In the genomic region with DNA sequence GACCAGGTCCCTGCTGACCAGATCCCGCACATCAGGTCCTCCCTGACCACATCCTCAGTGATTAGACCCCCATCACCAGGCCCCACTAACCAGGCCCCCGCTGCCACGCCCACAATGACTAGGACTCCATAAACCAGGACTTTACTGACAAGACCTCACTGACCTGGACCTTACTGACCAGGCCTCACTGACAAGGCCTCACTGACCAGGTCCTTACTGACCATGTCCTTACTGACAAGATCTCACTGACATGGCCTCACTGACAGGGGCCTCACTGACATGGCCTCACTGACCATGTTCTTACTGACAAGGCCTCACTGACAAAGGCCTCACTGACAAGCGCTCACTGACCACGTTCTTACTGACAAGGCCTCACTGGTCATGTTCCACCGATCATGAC, we compare ENCODE assay signal across 30 cellular contexts.
"Had no signal": no experiment of that assay in that cellular context is flagged by ENCODE, and none has a peak within 500 bp of the region (broad histone marks: within the 10 kb centered on the region; RNA-seq: fewer than 3 reads in every experiment).

No MANE protein-coding gene starts in this region.

- H3K36me3 Mint-ChIP-seq: activated CD4-positive, alpha-beta memory T cell treated with anti-CD3 and anti-CD28 coated beads for 36 hours; activated naive CD4-positive, alpha-beta T cell treated with anti-CD3 and anti-CD28 coated beads, Interleukin-2, amount 10 ng/mL, durations not matched to agents 7 days and 5 days; activated naive CD4-positive, alpha-beta T cell treated with anti-CD3 and anti-CD28 coated beads, Interleukin-2, amount 50 U/mL, for 24 hours; activated naive CD8-positive, alpha-beta T cell; activated naive CD8-positive, alpha-beta T cell treated with anti-CD3 and anti-CD28 coated beads, Interleukin-2, amount 10 ng/mL, durations not matched to agents 7 days and 5 days; brain had no signal

- H3K36me3 ChIP-seq: ascending aorta had no signal

- DNase-seq: activated B cell treated with CpG ODN at 0.5 μM for 24 hours; activated CD4-positive, alpha-beta memory T cell treated with anti-CD3 and anti-CD28 coated beads for 36 hours; activated CD4-positive, alpha-beta T cell treated with anti-CD3 and anti-CD28 coated beads for 4 hours; activated CD4-positive, alpha-beta T cell treated with anti-CD3 and anti-CD28 coated beads, Interleukin-2, amount 10 ng/mL, durations not matched to agents 24 days and 14 days; activated CD4-positive, alpha-beta T cell treated with anti-CD3 and anti-CD28 coated beads, Interleukin-2, amount 50 U/mL, for 1 hour; activated CD4-positive, alpha-beta T cell treated with anti-CD3 and anti-CD28 coated beads, Interleukin-2, amount 50 U/mL, for 4 hours; activated CD4-positive, CD25-positive, alpha-beta regulatory T cell treated with anti-CD3 and anti-CD28 coated beads, Interleukin-2, amount 50 U/mL, for 72 hours; activated CD8-positive, alpha-beta memory T cell treated with anti-CD3 and anti-CD28 coated beads, Interleukin-2, amount 50 U/mL, for 4 hours; activated effector memory CD4-positive, alpha-beta T cell treated with Interleukin-2 at 50 U/mL for 16 hours; activated gamma-delta T cell; activated naive CD4-positive, alpha-beta T cell treated with anti-CD3 and anti-CD28 coated beads, Interleukin-2, amount 10 ng/mL, durations not matched to agents 7 days and 5 days; activated naive CD4-positive, alpha-beta T cell treated with Interleukin-2 at 50 U/mL for 16 hours; activated naive CD8-positive, alpha-beta T cell treated with anti-CD3 and anti-CD28 coated beads, Interleukin-2, amount 10 ng/mL, durations not matched to agents 7 days and 5 days; activated naive CD8-positive, alpha-beta T cell treated with anti-CD3 and anti-CD28 coated beads, Interleukin-2, amount 50 U/mL, for 24 hours; activated T-cell treated with anti-CD3 and anti-CD28 coated beads for 4 hours; activated T-cell treated with anti-CD3 and anti-CD28 coated beads, Interleukin-2, amount 50 U/mL, for 1 hour; activated T-cell treated with anti-CD3 and anti-CD28 coated beads, Interleukin-2, amount 50 U/mL, for 4 hours; activated T-cell treated with anti-CD3 and anti-CD28 coated beads, Interleukin-2, amount 50 U/mL, for 72 hours; amygdala; anterior cingulate cortex; central memory CD4-positive, alpha-beta T cell; T-helper 1 cell had no signal

- H3K4me3 ChIP-seq: ascending aorta had no signal

- H3K4me3 Mint-ChIP-seq: activated B cell treated with CpG ODN at 0.5 μM for 24 hours; activated CD4-positive, alpha-beta memory T cell treated with anti-CD3 and anti-CD28 coated beads for 36 hours; activated CD4-positive, alpha-beta T cell treated with anti-CD3 and anti-CD28 coated beads, Interleukin-2, amount 10 ng/mL, durations not matched to agents 24 days and 14 days; activated CD8-positive, alpha-beta T cell treated with anti-CD3 and anti-CD28 coated beads for 36 hours; activated naive CD4-positive, alpha-beta T cell treated with anti-CD3 and anti-CD28 coated beads, Interleukin-2, amount 10 ng/mL, durations not matched to agents 7 days and 5 days; activated naive CD4-positive, alpha-beta T cell treated with anti-CD3 and anti-CD28 coated beads, Interleukin-2, amount 50 U/mL, for 24 hours; activated naive CD8-positive, alpha-beta T cell; activated naive CD8-positive, alpha-beta T cell treated with anti-CD3 and anti-CD28 coated beads, Interleukin-2, amount 10 ng/mL, durations not matched to agents 7 days and 5 days; activated naive CD8-positive, alpha-beta T cell treated with anti-CD3 and anti-CD28 coated beads, Interleukin-2, amount 50 U/mL, for 24 hours; activated T-cell treated with anti-CD3 and anti-CD28 coated beads, Interleukin-2, amount 50 U/mL, for 4 hours; activated T-cell treated with anti-CD3 and anti-CD28 coated beads, Interleukin-2, amount 50 U/mL, for 72 hours; brain; T-helper 1 cell treated with Interleukin-12 subunit alpha and Interleukin-12 subunit beta and Interleukin-4 antibody, amounts not matched to agents 30 μg/mL and 1 μg/mL, for 36 hours had no signal

- H3K27me3 Mint-ChIP-seq: activated CD4-positive, alpha-beta memory T cell treated with anti-CD3 and anti-CD28 coated beads for 36 hours; activated CD4-positive, alpha-beta T cell treated with anti-CD3 and anti-CD28 coated beads, Interleukin-2, amount 10 ng/mL, durations not matched to agents 24 days and 14 days; activated naive CD4-positive, alpha-beta T cell treated with anti-CD3 and anti-CD28 coated beads, Interleukin-2, amount 10 ng/mL, durations not matched to agents 7 days and 5 days; activated naive CD4-positive, alpha-beta T cell treated with anti-CD3 and anti-CD28 coated beads, Interleukin-2, amount 50 U/mL, for 24 hours; activated naive CD8-positive, alpha-beta T cell treated with anti-CD3 and anti-CD28 coated beads, Interleukin-2, amount 10 ng/mL, durations not matched to agents 7 days and 5 days; activated naive CD8-positive, alpha-beta T cell treated with anti-CD3 and anti-CD28 coated beads, Interleukin-2, amount 50 U/mL, for 24 hours; brain had no signal

- H3K27ac Mint-ChIP-seq: activated B cell treated with CpG ODN at 0.5 μM for 24 hours; activated CD4-positive, alpha-beta memory T cell treated with anti-CD3 and anti-CD28 coated beads for 36 hours; activated CD4-positive, alpha-beta T cell treated with anti-CD3 and anti-CD28 coated beads, Interleukin-2, amount 10 ng/mL, durations not matched to agents 24 days and 14 days; activated CD8-positive, alpha-beta T cell treated with anti-CD3 and anti-CD28 coated beads for 36 hours; activated naive CD4-positive, alpha-beta T cell treated with anti-CD3 and anti-CD28 coated beads, Interleukin-2, amount 10 ng/mL, durations not matched to agents 7 days and 5 days; activated naive CD4-positive, alpha-beta T cell treated with anti-CD3 and anti-CD28 coated beads, Interleukin-2, amount 50 U/mL, for 24 hours; activated naive CD8-positive, alpha-beta T cell; activated naive CD8-positive, alpha-beta T cell treated with anti-CD3 and anti-CD28 coated beads, Interleukin-2, amount 10 ng/mL, durations not matched to agents 7 days and 5 days; activated naive CD8-positive, alpha-beta T cell treated with anti-CD3 and anti-CD28 coated beads, Interleukin-2, amount 50 U/mL, for 24 hours; activated T-cell treated with anti-CD3 and anti-CD28 coated beads, Interleukin-2, amount 50 U/mL, for 72 hours; activated T-helper 2 cell treated with anti-CD3 and anti-CD28 coated beads, Interferon-gamma antibody, Interleukin-2, Interleukin-4, amounts not matched to agents 10 μg/mL and 5 μg/mL and 100 μg/mL, durations not matched to agents 14 hours and 24 hours and 36 hours; brain; T-helper 1 cell treated with Interleukin-12 subunit alpha and Interleukin-12 subunit beta and Interleukin-4 antibody, amounts not matched to agents 30 μg/mL and 1 μg/mL, for 36 hours had no signal

- H3K27me3 ChIP-seq: ascending aorta had no signal

- H3K9me3 Mint-ChIP-seq: activated B cell treated with CpG ODN at 0.5 μM for 24 hours; activated CD4-positive, alpha-beta memory T cell treated with anti-CD3 and anti-CD28 coated beads for 36 hours; activated CD4-positive, alpha-beta T cell treated with anti-CD3 and anti-CD28 coated beads, Interleukin-2, amount 10 ng/mL, durations not matched to agents 24 days and 14 days; activated CD8-positive, alpha-beta T cell treated with anti-CD3 and anti-CD28 coated beads for 36 hours; activated naive CD4-positive, alpha-beta T cell treated with anti-CD3 and anti-CD28 coated beads, Interleukin-2, amount 10 ng/mL, durations not matched to agents 7 days and 5 days; activated naive CD4-positive, alpha-beta T cell treated with anti-CD3 and anti-CD28 coated beads, Interleukin-2, amount 50 U/mL, for 24 hours; activated naive CD8-positive, alpha-beta T cell treated with anti-CD3 and anti-CD28 coated beads, Interleukin-2, amount 10 ng/mL, durations not matched to agents 7 days and 5 days; activated naive CD8-positive, alpha-beta T cell treated with anti-CD3 and anti-CD28 coated beads, Interleukin-2, amount 50 U/mL, for 24 hours; activated T-cell treated with anti-CD3 and anti-CD28 coated beads, Interleukin-2, amount 50 U/mL, for 4 hours; activated T-cell treated with anti-CD3 and anti-CD28 coated beads, Interleukin-2, amount 50 U/mL, for 72 hours; activated T-helper 2 cell treated with anti-CD3 and anti-CD28 coated beads, Interferon-gamma antibody, Interleukin-2, Interleukin-4, amounts not matched to agents 10 μg/mL and 5 μg/mL and 100 μg/mL, durations not matched to agents 14 hours and 24 hours and 36 hours; T-helper 1 cell treated with Interleukin-12 subunit alpha and Interleukin-12 subunit beta and Interleukin-4 antibody, amounts not matched to agents 30 μg/mL and 1 μg/mL, for 36 hours had no signal

- ATAC-seq: activated CD8-positive, alpha-beta T cell treated with anti-CD3 and anti-CD28 coated beads for 36 hours; activated naive CD8-positive, alpha-beta T cell treated with anti-CD3 and anti-CD28 coated beads, Interleukin-2, amount 50 U/mL, for 24 hours; activated T-cell treated with anti-CD3 and anti-CD28 coated beads, Interleukin-2, amount 50 U/mL, for 4 hours; activated T-cell treated with anti-CD3 and anti-CD28 coated beads, Interleukin-2, amount 50 U/mL, for 72 hours had no signal

- H3K9me3 ChIP-seq: ascending aorta had no signal

- H3K4me1 ChIP-seq: ascending aorta had no signal

- H3K4me1 Mint-ChIP-seq: activated B cell treated with CpG ODN at 0.5 μM for 24 hours; activated naive CD4-positive, alpha-beta T cell treated with anti-CD3 and anti-CD28 coated beads, Interleukin-2, amount 10 ng/mL, durations not matched to agents 7 days and 5 days; activated naive CD8-positive, alpha-beta T cell treated with anti-CD3 and anti-CD28 coated beads, Interleukin-2, amount 10 ng/mL, durations not matched to agents 7 days and 5 days; activated naive CD8-positive, alpha-beta T cell treated with anti-CD3 and anti-CD28 coated beads, Interleukin-2, amount 50 U/mL, for 24 hours; brain had no signal

- H3K27ac ChIP-seq: ascending aorta, VCaP had no signal
